In the genomic region with DNA sequence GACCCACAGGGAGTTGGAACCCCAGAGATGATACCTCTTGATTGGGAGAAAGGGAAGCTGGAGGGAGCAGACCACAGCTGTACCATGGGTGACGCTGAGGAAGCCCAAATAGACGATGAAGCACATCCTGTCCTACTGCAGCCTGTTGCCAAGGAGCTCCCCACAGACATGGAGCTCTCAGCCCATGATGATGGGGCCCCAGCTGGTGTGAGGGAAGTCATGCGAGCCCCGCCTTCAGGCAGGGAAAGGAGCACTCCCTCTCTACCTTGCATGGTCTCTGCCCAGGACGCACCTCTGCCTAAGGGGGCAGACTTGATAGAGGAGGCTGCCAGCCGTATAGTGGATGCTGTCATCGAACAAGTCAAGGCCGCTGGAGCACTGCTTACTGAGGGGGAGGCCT, we compare ENCODE assay signal across 9 cellular contexts.
A peak's percentile ranks its signal among the peaks of the same experiment; 100 is the strongest.
DNase-seq lines count a peak whose midpoint lies in the region; ATAC-seq and TF ChIP-seq lines count a peak whose summit lies in the region.
"Had no signal": no experiment of that assay in that cellular context is flagged by ENCODE, and none has a peak within 500 bp of the region (broad histone marks: within the 10 kb centered on the region; RNA-seq: fewer than 3 reads in every experiment).

No MANE protein-coding gene starts in this region.

- peaks cover 12% of the 10 kb centered on the region for H3K36me3 Mint-ChIP-seq in activated naive CD8-positive, alpha-beta T cell treated with anti-CD3 and anti-CD28 coated beads, Interleukin-2, amount 10 ng/mL, durations not matched to agents 7 days and 5 days

- no peaks in the 10 kb centered on the region for H3K9me3 ChIP-seq in left lung
- no peaks in the 10 kb centered on the region for H3K9me3 ChIP-seq in thoracic aorta

- peak; percentile 2 for DNase-seq in DMS 273 (lab: John Stamatoyannopoulos, UW; ENCODE audit: unreplicated experiment)
- DNase-seq in DMS 273 treated with DMSO at 0.1 percent for 48 hours (lab: John Stamatoyannopoulos, UW): no peak
- DNase-seq in activated naive CD8-positive, alpha-beta T cell treated with anti-CD3 and anti-CD28 coated beads, Interleukin-2, amount 10 ng/mL, durations not matched to agents 7 days and 5 days: peak; percentile 57
- DNase-seq in left lung: peak; percentile 70 to 80
- DNase-seq in thoracic aorta (ENCODE audit: low spot score): no peak
- DNase-seq in DMS153 treated with DMSO at 0.1 percent for 48 hours (lab: John Stamatoyannopoulos, UW; ENCODE audit: unreplicated experiment): no peak
- DNase-seq in COLO668 (lab: John Stamatoyannopoulos, UW; ENCODE audit: unreplicated experiment): no peak
- DNase-seq in NCI-H510A treated with DMSO at 0.1 percent for 48 hours (lab: John Stamatoyannopoulos, UW): no peak
- DNase-seq: NCI-H446 had no signal

- H3K27ac Mint-ChIP-seq in activated naive CD8-positive, alpha-beta T cell treated with anti-CD3 and anti-CD28 coated beads, Interleukin-2, amount 10 ng/mL, durations not matched to agents 7 days and 5 days: peak overlapping the region; percentile 98

- POLR2A ChIA-PET in activated naive CD8-positive, alpha-beta T cell treated with anti-CD3 and anti-CD28 coated beads, Interleukin-2, amount 10 ng/mL, durations not matched to agents 7 days and 5 days (lab: Charles Lee): interaction anchor here (0.7 to 3.6 kb wide), 9 partner anchors 16 to 124 kb away, joined by 3 to 44 read pairs (median 3); no protein-coding TSS in a partner anchor

- peak overlapping the region; percentile 86 to 89 for H3K27ac ChIP-seq in left lung
- peak overlapping the region; percentile 78 to 89 for H3K27ac ChIP-seq in thoracic aorta

- H3K27me3 Mint-ChIP-seq in activated naive CD8-positive, alpha-beta T cell treated with anti-CD3 and anti-CD28 coated beads, Interleukin-2, amount 10 ng/mL, durations not matched to agents 7 days and 5 days: no peaks in the 10 kb centered on the region

- peaks cover 54% of the 10 kb centered on the region for H3K4me1 Mint-ChIP-seq in activated naive CD8-positive, alpha-beta T cell treated with anti-CD3 and anti-CD28 coated beads, Interleukin-2, amount 10 ng/mL, durations not matched to agents 7 days and 5 days

- intact Hi-C loops in left lung (cut with DNase I): no loop called here

- H3K36me3 ChIP-seq in left lung (peaks cover 0 to 60% of the 10 kb centered on the region in 2 donors), thoracic aorta (no peaks in the 10 kb centered on the region)

- peak overlapping the region in 1 of 2 donors; percentile 43 for H3K4me3 ChIP-seq in left lung
- peak overlapping the region; percentile 68 for H3K4me3 ChIP-seq in thoracic aorta

- peak overlapping the region; percentile 80 for H3K4me3 Mint-ChIP-seq in activated naive CD8-positive, alpha-beta T cell treated with anti-CD3 and anti-CD28 coated beads, Interleukin-2, amount 10 ng/mL, durations not matched to agents 7 days and 5 days

- H3K4me1 ChIP-seq in left lung: peaks cover 62 to 84% of the 10 kb centered on the region in 2 donors
- peaks cover 20 to 77% of the 10 kb centered on the region in 2 donors for H3K4me1 ChIP-seq in thoracic aorta (ENCODE audit: control insufficient read depth in 1 of 2, low read depth in 2 of 2)

- peak; percentile 41 for ATAC-seq in activated naive CD8-positive, alpha-beta T cell treated with anti-CD3 and anti-CD28 coated beads, Interleukin-2, amount 10 ng/mL, durations not matched to agents 7 days and 5 days (ENCODE audit: low read depth)
- ATAC-seq in left lung (peak; percentile 21), thoracic aorta (ENCODE audit: insufficient number of reproducible peaks, low FRiP score, low read depth) (no peak)

- no peaks in the 10 kb centered on the region for H3K9me3 Mint-ChIP-seq in activated naive CD8-positive, alpha-beta T cell treated with anti-CD3 and anti-CD28 coated beads, Interleukin-2, amount 10 ng/mL, durations not matched to agents 7 days and 5 days

- TF ChIP-seq CTCF in left lung (IDR thresholded peaks at IDR 0.05) (no peak), thoracic aorta (IDR thresholded peaks at IDR 0.05) (no peak)

- H3K27me3 ChIP-seq in left lung (no peaks in the 10 kb centered on the region), thoracic aorta (replicated peaks; ENCODE audit: insufficient read depth) (no peaks in the 10 kb centered on the region)

Comparison
In these comparisons a context has a peak if more than half of its experiments do, and no peak if none do; other contexts are left out.
1. DNase-seq: peak in DMS 273 (single experiment), activated naive CD8-positive, alpha-beta T cell treated with anti-CD3 and anti-CD28 coated beads, Interleukin-2, amount 10 ng/mL, durations not matched to agents 7 days and 5 days (single experiment) and left lung (2 of 2); none in DMS 273 treated with DMSO at 0.1 percent for 48 hours (single experiment), thoracic aorta (single experiment), DMS153 treated with DMSO at 0.1 percent for 48 hours (single experiment), COLO668 (single experiment) and NCI-H510A treated with DMSO at 0.1 percent for 48 hours (single experiment).